1 cellular context compared by ENCODE assay signal in the genomic region with DNA sequence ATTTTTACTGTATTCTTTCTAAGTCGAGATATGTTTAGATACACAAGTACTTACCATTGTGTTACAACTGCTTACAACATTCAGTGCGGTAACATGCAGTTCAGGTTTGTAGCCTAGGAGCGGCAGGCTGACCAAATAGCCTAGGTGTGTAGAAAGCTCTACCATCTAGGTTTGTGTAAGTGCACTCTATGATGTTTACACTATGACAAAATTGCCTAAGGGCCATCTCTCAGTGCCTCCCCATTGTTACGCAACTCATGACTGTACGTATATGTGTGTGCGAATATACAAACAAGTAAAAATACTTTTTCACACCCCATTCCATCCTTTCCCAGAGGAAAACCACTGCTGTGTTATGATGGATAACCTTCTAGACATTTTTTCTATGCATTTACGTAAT.
TF ChIP-seq lines count a peak whose summit lies in the region.

No MANE protein-coding gene starts in this region.

TF ChIP-seq in HepG2, 621 proteins besides CTCF, POLR2A, EP300 and RAD21 (continued from another document and continues in another):
- TF ChIP-seq, protein P1, sequence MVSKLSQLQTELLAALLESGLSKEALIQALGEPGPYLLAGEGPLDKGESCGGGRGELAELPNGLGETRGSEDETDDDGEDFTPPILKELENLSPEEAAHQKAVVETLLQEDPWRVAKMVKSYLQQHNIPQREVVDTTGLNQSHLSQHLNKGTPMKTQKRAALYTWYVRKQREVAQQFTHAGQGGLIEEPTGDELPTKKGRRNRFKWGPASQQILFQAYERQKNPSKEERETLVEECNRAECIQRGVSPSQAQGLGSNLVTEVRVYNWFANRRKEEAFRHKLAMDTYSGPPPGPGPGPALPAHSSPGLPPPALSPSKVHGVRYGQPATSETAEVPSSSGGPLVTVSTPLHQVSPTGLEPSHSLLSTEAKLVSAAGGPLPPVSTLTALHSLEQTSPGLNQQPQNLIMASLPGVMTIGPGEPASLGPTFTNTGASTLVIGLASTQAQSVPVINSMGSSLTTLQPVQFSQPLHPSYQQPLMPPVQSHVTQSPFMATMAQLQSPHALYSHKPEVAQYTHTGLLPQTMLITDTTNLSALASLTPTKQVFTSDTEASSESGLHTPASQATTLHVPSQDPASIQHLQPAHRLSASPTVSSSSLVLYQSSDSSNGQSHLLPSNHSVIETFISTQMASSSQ (IDR thresholded peaks at IDR 0.05; ENCODE audit: low read depth) = no peak
- TF ChIP-seq, protein P1 (CRISPR knock-in tag; IDR thresholded peaks at IDR 0.05; ENCODE audit: borderline replicate concordance) = no peak
- TF ChIP-seq HNRNPLL (IDR thresholded peaks at IDR 0.05; ENCODE audit: low read depth, low read length, poor library complexity, severe bottlenecking) (no peak), MED8 (CRISPR knock-in tag; IDR thresholded peaks at IDR 0.05; ENCODE audit: insufficient replicate concordance) (no peak), SKI (IDR thresholded peaks at IDR 0.05; ENCODE audit: partially characterized antibody) (peak; percentile 41), SUZ12 (IDR thresholded peaks at IDR 0.05; ENCODE audit: low read depth, low read length) (no peak), GATAD1 (CRISPR knock-in tag; IDR thresholded peaks at IDR 0.05) (peak; percentile 41; the same call in 1 of the 2 replicates), KDM5B (CRISPR knock-in tag; IDR thresholded peaks at IDR 0.05; ENCODE audit: borderline replicate concordance) (no peak), NCOA5 (CRISPR knock-in tag; IDR thresholded peaks at IDR 0.05) (no peak), HNRNPK (IDR thresholded peaks at IDR 0.05; ENCODE audit: low read depth, low read length, poor library complexity, severe bottlenecking) (no peak), GABPB1 (CRISPR knock-in tag; IDR thresholded peaks at IDR 0.05) (peak; percentile 28; the same call in 1 of the 2 replicates), ZNF350 (CRISPR knock-in tag; IDR thresholded peaks at IDR 0.05; ENCODE audit: borderline replicate concordance, low read depth) (no peak), ZNF572 (CRISPR knock-in tag; IDR thresholded peaks at IDR 0.05) (no peak), ZBTB1 (CRISPR knock-in tag; IDR thresholded peaks at IDR 0.05; ENCODE audit: borderline replicate concordance) (no peak), CBX1 (IDR thresholded peaks at IDR 0.05; ENCODE audit: low read depth) (no peak), AHR (CRISPR knock-in tag; IDR thresholded peaks at IDR 0.05) (no peak), ZNF335 (CRISPR knock-in tag; IDR thresholded peaks at IDR 0.05) (no peak), ZNF891 (CRISPR knock-in tag; IDR thresholded peaks at IDR 0.05) (no peak), TSC22D2 (CRISPR knock-in tag; IDR thresholded peaks at IDR 0.05; ENCODE audit: borderline replicate concordance) (no peak), SP5 (CRISPR knock-in tag; IDR thresholded peaks at IDR 0.05; ENCODE audit: borderline replicate concordance, low read depth) (peak; percentile 64; the same call in 1 of the 2 replicates), ZNF20 (CRISPR knock-in tag; IDR thresholded peaks at IDR 0.05) (no peak), ZNF746 (CRISPR knock-in tag; IDR thresholded peaks at IDR 0.05) (no peak), ZFP37 (CRISPR knock-in tag; IDR thresholded peaks at IDR 0.05; ENCODE audit: borderline replicate concordance) (no peak), MATR3 (CRISPR knock-in tag; IDR thresholded peaks at IDR 0.05) (no peak), ZNF672 (CRISPR knock-in tag; IDR thresholded peaks at IDR 0.05) (no peak), ZNF326 (CRISPR knock-in tag; IDR thresholded peaks at IDR 0.05; ENCODE audit: borderline replicate concordance) (no peak), NR2C2 (CRISPR knock-in tag; IDR thresholded peaks at IDR 0.05; ENCODE audit: borderline replicate concordance) (0 out of 2 replicates have a peak, but pooled peaks have one; percentile 22)
- TF ChIP-seq, protein P2, sequence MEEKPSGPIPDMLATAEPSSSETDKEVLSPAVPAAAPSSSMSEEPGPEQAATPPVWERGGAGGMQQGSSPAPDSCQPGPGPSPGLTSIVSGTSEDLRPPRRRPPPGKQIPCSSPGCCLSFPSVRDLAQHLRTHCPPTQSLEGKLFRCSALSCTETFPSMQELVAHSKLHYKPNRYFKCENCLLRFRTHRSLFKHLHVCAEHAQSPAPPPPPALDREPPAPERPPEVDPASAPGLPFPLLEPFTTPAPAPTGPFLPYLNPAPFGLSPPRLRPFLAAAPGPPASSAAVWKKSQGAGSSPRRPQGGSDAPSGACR (CRISPR knock-in tag; IDR thresholded peaks at IDR 0.05) = no peak
- TF ChIP-seq, protein P3, sequence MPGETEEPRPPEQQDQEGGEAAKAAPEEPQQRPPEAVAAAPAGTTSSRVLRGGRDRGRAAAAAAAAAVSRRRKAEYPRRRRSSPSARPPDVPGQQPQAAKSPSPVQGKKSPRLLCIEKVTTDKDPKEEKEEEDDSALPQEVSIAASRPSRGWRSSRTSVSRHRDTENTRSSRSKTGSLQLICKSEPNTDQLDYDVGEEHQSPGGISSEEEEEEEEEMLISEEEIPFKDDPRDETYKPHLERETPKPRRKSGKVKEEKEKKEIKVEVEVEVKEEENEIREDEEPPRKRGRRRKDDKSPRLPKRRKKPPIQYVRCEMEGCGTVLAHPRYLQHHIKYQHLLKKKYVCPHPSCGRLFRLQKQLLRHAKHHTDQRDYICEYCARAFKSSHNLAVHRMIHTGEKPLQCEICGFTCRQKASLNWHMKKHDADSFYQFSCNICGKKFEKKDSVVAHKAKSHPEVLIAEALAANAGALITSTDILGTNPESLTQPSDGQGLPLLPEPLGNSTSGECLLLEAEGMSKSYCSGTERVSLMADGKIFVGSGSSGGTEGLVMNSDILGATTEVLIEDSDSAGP (CRISPR knock-in tag; IDR thresholded peaks at IDR 0.05; ENCODE audit: borderline replicate concordance) = no peak
- TF ChIP-seq, protein P4, sequence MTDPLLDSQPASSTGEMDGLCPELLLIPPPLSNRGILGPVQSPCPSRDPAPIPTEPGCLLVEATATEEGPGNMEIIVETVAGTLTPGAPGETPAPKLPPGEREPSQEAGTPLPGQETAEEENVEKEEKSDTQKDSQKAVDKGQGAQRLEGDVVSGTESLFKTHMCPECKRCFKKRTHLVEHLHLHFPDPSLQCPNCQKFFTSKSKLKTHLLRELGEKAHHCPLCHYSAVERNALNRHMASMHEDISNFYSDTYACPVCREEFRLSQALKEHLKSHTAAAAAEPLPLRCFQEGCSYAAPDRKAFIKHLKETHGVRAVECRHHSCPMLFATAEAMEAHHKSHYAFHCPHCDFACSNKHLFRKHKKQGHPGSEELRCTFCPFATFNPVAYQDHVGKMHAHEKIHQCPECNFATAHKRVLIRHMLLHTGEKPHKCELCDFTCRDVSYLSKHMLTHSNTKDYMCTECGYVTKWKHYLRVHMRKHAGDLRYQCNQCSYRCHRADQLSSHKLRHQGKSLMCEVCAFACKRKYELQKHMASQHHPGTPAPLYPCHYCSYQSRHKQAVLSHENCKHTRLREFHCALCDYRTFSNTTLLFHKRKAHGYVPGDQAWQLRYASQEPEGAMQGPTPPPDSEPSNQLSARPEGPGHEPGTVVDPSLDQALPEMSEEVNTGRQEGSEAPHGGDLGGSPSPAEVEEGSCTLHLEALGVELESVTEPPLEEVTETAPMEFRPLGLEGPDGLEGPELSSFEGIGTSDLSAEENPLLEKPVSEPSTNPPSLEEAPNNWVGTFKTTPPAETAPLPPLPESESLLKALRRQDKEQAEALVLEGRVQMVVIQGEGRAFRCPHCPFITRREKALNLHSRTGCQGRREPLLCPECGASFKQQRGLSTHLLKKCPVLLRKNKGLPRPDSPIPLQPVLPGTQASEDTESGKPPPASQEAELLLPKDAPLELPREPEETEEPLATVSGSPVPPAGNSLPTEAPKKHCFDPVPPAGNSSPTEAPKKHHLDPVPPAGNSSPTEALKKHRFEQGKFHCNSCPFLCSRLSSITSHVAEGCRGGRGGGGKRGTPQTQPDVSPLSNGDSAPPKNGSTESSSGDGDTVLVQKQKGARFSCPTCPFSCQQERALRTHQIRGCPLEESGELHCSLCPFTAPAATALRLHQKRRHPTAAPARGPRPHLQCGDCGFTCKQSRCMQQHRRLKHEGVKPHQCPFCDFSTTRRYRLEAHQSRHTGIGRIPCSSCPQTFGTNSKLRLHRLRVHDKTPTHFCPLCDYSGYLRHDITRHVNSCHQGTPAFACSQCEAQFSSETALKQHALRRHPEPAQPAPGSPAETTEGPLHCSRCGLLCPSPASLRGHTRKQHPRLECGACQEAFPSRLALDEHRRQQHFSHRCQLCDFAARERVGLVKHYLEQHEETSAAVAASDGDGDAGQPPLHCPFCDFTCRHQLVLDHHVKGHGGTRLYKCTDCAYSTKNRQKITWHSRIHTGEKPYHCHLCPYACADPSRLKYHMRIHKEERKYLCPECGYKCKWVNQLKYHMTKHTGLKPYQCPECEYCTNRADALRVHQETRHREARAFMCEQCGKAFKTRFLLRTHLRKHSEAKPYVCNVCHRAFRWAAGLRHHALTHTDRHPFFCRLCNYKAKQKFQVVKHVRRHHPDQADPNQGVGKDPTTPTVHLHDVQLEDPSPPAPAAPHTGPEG (CRISPR knock-in tag; IDR thresholded peaks at IDR 0.05) = no peak
- TF ChIP-seq, protein P5, sequence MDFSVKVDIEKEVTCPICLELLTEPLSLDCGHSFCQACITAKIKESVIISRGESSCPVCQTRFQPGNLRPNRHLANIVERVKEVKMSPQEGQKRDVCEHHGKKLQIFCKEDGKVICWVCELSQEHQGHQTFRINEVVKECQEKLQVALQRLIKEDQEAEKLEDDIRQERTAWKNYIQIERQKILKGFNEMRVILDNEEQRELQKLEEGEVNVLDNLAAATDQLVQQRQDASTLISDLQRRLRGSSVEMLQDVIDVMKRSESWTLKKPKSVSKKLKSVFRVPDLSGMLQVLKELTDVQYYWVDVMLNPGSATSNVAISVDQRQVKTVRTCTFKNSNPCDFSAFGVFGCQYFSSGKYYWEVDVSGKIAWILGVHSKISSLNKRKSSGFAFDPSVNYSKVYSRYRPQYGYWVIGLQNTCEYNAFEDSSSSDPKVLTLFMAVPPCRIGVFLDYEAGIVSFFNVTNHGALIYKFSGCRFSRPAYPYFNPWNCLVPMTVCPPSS (IDR thresholded peaks at IDR 0.05) = no peak
- TF ChIP-seq, protein P6, sequence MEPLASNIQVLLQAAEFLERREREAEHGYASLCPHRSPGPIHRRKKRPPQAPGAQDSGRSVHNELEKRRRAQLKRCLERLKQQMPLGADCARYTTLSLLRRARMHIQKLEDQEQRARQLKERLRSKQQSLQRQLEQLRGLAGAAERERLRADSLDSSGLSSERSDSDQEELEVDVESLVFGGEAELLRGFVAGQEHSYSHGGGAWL (CRISPR knock-in tag; IDR thresholded peaks at IDR 0.05) = no peak
- TF ChIP-seq, protein P7, sequence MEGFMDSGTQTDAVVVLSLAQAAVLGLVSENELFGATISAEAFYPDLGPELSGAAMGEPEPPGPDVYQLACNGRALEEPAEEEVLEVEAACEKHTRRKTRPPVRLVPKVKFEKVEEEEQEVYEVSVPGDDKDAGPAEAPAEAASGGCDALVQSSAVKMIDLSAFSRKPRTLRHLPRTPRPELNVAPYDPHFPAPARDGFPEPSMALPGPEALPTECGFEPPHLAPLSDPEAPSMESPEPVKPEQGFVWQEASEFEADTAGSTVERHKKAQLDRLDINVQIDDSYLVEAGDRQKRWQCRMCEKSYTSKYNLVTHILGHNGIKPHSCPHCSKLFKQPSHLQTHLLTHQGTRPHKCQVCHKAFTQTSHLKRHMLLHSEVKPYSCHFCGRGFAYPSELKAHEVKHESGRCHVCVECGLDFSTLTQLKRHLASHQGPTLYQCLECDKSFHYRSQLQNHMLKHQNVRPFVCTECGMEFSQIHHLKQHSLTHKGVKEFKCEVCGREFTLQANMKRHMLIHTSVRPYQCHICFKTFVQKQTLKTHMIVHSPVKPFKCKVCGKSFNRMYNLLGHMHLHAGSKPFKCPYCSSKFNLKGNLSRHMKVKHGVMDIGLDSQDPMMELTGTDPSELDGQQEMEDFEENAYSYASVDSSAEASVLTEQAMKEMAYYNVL (CRISPR knock-in tag; IDR thresholded peaks at IDR 0.05; ENCODE audit: borderline replicate concordance) = no peak
- TF ChIP-seq, protein P8, sequence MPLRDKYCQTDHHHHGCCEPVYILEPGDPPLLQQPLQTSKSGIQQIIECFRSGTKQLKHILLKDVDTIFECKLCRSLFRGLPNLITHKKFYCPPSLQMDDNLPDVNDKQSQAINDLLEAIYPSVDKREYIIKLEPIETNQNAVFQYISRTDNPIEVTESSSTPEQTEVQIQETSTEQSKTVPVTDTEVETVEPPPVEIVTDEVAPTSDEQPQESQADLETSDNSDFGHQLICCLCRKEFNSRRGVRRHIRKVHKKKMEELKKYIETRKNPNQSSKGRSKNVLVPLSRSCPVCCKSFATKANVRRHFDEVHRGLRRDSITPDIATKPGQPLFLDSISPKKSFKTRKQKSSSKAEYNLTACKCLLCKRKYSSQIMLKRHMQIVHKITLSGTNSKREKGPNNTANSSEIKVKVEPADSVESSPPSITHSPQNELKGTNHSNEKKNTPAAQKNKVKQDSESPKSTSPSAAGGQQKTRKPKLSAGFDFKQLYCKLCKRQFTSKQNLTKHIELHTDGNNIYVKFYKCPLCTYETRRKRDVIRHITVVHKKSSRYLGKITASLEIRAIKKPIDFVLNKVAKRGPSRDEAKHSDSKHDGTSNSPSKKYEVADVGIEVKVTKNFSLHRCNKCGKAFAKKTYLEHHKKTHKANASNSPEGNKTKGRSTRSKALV (CRISPR knock-in tag; IDR thresholded peaks at IDR 0.05) = no peak
- TF ChIP-seq, protein P9, sequence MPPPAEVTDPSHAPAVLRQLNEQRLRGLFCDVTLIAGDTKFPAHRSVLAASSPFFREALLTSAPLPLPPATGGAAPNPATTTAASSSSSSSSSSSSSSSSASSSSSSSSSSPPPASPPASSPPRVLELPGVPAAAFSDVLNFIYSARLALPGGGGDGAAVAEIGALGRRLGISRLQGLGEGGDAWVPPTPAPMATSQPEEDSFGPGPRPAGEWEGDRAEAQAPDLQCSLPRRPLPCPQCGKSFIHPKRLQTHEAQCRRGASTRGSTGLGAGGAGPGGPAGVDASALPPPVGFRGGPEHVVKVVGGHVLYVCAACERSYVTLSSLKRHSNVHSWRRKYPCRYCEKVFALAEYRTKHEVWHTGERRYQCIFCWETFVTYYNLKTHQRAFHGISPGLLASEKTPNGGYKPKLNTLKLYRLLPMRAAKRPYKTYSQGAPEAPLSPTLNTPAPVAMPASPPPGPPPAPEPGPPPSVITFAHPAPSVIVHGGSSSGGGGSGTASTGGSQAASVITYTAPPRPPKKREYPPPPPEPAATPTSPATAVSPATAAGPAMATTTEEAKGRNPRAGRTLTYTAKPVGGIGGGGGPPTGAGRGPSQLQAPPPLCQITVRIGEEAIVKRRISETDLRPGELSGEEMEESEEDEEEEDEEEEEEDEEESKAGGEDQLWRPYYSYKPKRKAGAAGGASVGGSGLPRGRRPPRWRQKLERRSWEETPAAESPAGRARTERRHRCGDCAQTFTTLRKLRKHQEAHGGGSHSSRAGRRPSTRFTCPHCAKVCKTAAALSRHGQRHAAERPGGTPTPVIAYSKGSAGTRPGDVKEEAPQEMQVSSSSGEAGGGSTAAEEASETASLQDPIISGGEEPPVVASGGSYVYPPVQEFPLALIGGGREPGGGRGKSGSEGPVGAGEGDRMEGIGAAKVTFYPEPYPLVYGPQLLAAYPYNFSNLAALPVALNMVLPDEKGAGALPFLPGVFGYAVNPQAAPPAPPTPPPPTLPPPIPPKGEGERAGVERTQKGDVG (CRISPR knock-in tag; IDR thresholded peaks at IDR 0.05; ENCODE audit: borderline replicate concordance) = no peak
